In genomic region chr9:32579706-32580331, GRCh38 we compare ENCODE assay signal across 9 cellular contexts. TPM values are rescaled to one million over a fixed set of nuclear protein-coding genes. Genes with fewer than 3 reads are reported as not detected.
A peak's percentile ranks its signal among the peaks of the same experiment; 100 is the strongest.
DNase-seq lines count a peak whose midpoint lies in the region; TF ChIP-seq lines count a peak whose summit lies in the region.
"Had no signal": no experiment of that assay in that cellular context is flagged by ENCODE, and none has a peak within 500 bp of the region (broad histone marks: within the 10 kb centered on the region; RNA-seq: fewer than 3 reads in every experiment).

No MANE protein-coding gene starts in this region.

- CTCF ChIA-PET in Calu3 (lab: Charles Lee): interaction anchor here (0.6 to 4.3 kb wide), 5 partner anchors 9 to 388 kb away, joined by 3 to 86 read pairs (median 4); partner anchors contain the start of gene RIGI
- CTCF ChIA-PET in HEK293 (lab: Yijun Ruan, JAX): interaction anchor here (0.6 to 17.2 kb wide), 66 partner anchors 10 to 1089 kb away, joined by 3 to 583 read pairs (median 4); partner anchors contain the start of genes ACO1, RIGI, SMIM27 and TOPORS
- CTCF ChIA-PET in activated CD4-positive, alpha-beta memory T cell treated with anti-CD3 and anti-CD28 coated beads for 36 hours (lab: Charles Lee): interaction anchor here (0.6 to 8.2 kb wide), 43 partner anchors 7 to 422 kb away, joined by 3 to 502 read pairs (median 5); partner anchors contain the start of genes ACO1, APTX, NDUFB6 and RIGI

- no peak overlapping the region for H4K5ac ChIP-seq in mesendoderm (ENCODE audit: low read length)

- H2BK15ac ChIP-seq in mesendoderm (replicated peaks; ENCODE audit: low read depth): no peak overlapping the region

- no peaks in the 10 kb centered on the region for H3K36me3 ChIP-seq in HEK293 (ENCODE audit: control insufficient read depth in 2 of 2, insufficient read depth in 1 of 2, low read length in 2 of 2)
- H3K36me3 ChIP-seq in mesendoderm (ENCODE audit: control insufficient read depth, insufficient read depth, low read length): no peaks in the 10 kb centered on the region
- H3K36me3 ChIP-seq: SJSA1 had no signal

- no peak overlapping the region for H3K4ac ChIP-seq in mesendoderm (ENCODE audit: low read depth, low read length)

- no peak overlapping the region for H3K27ac ChIP-seq in HEK293 (ENCODE audit: extremely low read depth, low read depth, low read length)
- no peak overlapping the region for H3K27ac ChIP-seq in mesendoderm (ENCODE audit: low read depth, low read length)
- H3K27ac ChIP-seq: SJSA1 had no signal

- no peak overlapping the region for H2AK5ac ChIP-seq in mesendoderm (ENCODE audit: low read length)

- H3K27me3 Mint-ChIP-seq in Calu3 (ENCODE audit: unreplicated experiment): no peaks in the 10 kb centered on the region
- H3K27me3 Mint-ChIP-seq in activated CD4-positive, alpha-beta memory T cell treated with anti-CD3 and anti-CD28 coated beads for 36 hours: peaks cover 14% of the 10 kb centered on the region

- POLR2A ChIA-PET in HEK293 (lab: Yijun Ruan, JAX): interaction anchor here (0.7 to 2.0 kb wide), 2 partner anchors 195 to 201 kb away, joined by 4 to 9 read pairs; partner anchors contain the start of gene ACO1
- POLR2A ChIA-PET in activated CD4-positive, alpha-beta memory T cell treated with anti-CD3 and anti-CD28 coated beads for 36 hours (lab: Charles Lee): interaction anchor here (1.6 kb wide), 1 partner anchor 201 kb away, joined by 6 read pairs; no protein-coding TSS in a partner anchor

- H3K79me2 ChIP-seq in mesendoderm (ENCODE audit: control insufficient read depth, insufficient read depth, low read length): no peaks in the 10 kb centered on the region

- H3K4me3 ChIP-seq in HEK293 (ENCODE audit: low read depth, low read length) (no peak overlapping the region), mesendoderm (ENCODE audit: low read length) (no peak overlapping the region)
- H3K4me3 ChIP-seq: SJSA1 had no signal

- no peaks in the 10 kb centered on the region for H3K36me3 Mint-ChIP-seq in Calu3 (ENCODE audit: insufficient read depth, unreplicated experiment)
- no peaks in the 10 kb centered on the region for H3K36me3 Mint-ChIP-seq in activated CD4-positive, alpha-beta memory T cell treated with anti-CD3 and anti-CD28 coated beads for 36 hours

- no peak overlapping the region for H3K4me2 ChIP-seq in mesendoderm (ENCODE audit: low read length)

- no peak overlapping the region for H3K23ac ChIP-seq in mesendoderm (ENCODE audit: low read length)

- H3K79me1 ChIP-seq in mesendoderm (ENCODE audit: low read length): no peaks in the 10 kb centered on the region

- H3K56ac ChIP-seq in mesendoderm (ENCODE audit: low read length): no peak overlapping the region

- H3K9me3 Mint-ChIP-seq in Calu3 (ENCODE audit: low read depth, unreplicated experiment): no peaks in the 10 kb centered on the region
- no peaks in the 10 kb centered on the region for H3K9me3 Mint-ChIP-seq in activated CD4-positive, alpha-beta memory T cell treated with anti-CD3 and anti-CD28 coated beads for 36 hours

- no peak overlapping the region for H2BK5ac ChIP-seq in mesendoderm (ENCODE audit: low read length)

- intact Hi-C loops in Calu3 (cut with micrococcal nuclease; ENCODE audit: unreplicated experiment): loop anchor here (1.0 to 2.0 kb wide), 2 partner anchors 147 to 202 kb away; no protein-coding TSS in a partner anchor
- intact Hi-C loops in activated CD4-positive, alpha-beta memory T cell treated with anti-CD3 and anti-CD28 coated beads for 36 hours (cut with micrococcal nuclease): loop anchor here (1.0 to 10.0 kb wide), 4 partner anchors 125 to 388 kb away; no protein-coding TSS in a partner anchor

- H3K4me1 ChIP-seq in HEK293 (ENCODE audit: control insufficient read depth, insufficient read depth, low read length) (no peaks in the 10 kb centered on the region; the same call in 1 of the 2 replicates), mesendoderm (ENCODE audit: control insufficient read depth, low read depth, low read length) (peaks cover 2% of the 10 kb centered on the region)
- H3K4me1 ChIP-seq: SJSA1 had no signal

- H3K4me1 Mint-ChIP-seq in Calu3 (ENCODE audit: low read depth, unreplicated experiment): peaks cover 26% of the 10 kb centered on the region
- no peaks in the 10 kb centered on the region for H3K4me1 Mint-ChIP-seq in activated CD4-positive, alpha-beta memory T cell treated with anti-CD3 and anti-CD28 coated beads for 36 hours (ENCODE audit: low read depth)

- no peaks in the 10 kb centered on the region for H3K27me3 ChIP-seq in mesendoderm (ENCODE audit: insufficient read depth, low read length, poor library complexity)
- H3K27me3 ChIP-seq: SJSA1 had no signal

- TF ChIP-seq CTCF in Calu3 (IDR thresholded peaks at IDR 0.05; ENCODE audit: unreplicated experiment) (peak; percentile 16), HEK293 (tag by site-specific recombination; IDR thresholded peaks at IDR 0.05) (no peak)

- DNase-seq in Calu3 (peak; percentile 69), NCI-H446 (lab: John Stamatoyannopoulos, UW) (peak; percentile 25 to 77), ecto neural progenitor cell (ENCODE audit: low spot score) (peak; percentile 65), mesendoderm (peak; percentile 49), cortex of kidney (lab: John Stamatoyannopoulos, UW) (no peak)
- peak; percentile 84 for DNase-seq in activated CD4-positive, alpha-beta memory T cell treated with anti-CD3 and anti-CD28 coated beads for 36 hours
- DNase-seq in stimulated activated CD8-positive, alpha-beta memory T cell treated with anti-CD3 and anti-CD28 coated beads, Interleukin-15, amount 100 ng/mL, for 48 hours (ENCODE audit: low read depth in 2 of 2): peak; percentile 21 to 43

- H4K8ac ChIP-seq in mesendoderm (ENCODE audit: low read depth, low read length): no peak overlapping the region

- no peak overlapping the region for H3K9ac ChIP-seq in mesendoderm (ENCODE audit: low read length)

- BruUV-seq in Calu3 (replicated peaks; lab: Mats Ljungman, UMichigan): no TSS peak

- no peak overlapping the region for H2BK120ac ChIP-seq in mesendoderm (ENCODE audit: low read depth, low read length)

- H3K9me3 ChIP-seq in HEK293 (ENCODE audit: control insufficient read depth, insufficient read depth, low read depth, low read length): no peaks in the 10 kb centered on the region
- H3K9me3 ChIP-seq: SJSA1 had no signal

- no peak overlapping the region for H3K27ac Mint-ChIP-seq in Calu3 (ENCODE audit: unreplicated experiment)
- H3K27ac Mint-ChIP-seq in activated CD4-positive, alpha-beta memory T cell treated with anti-CD3 and anti-CD28 coated beads for 36 hours: no peak overlapping the region

- 100% methylated on average over 1 of the region's 4 CpGs for WGBS in mesendoderm (ENCODE audit: extremely low coverage, insufficient coverage, low lambda C conversion rate)

- H3K18ac ChIP-seq in mesendoderm (ENCODE audit: low read length): no peak overlapping the region

- no peak overlapping the region for H3K4me3 Mint-ChIP-seq in Calu3 (ENCODE audit: low read depth, unreplicated experiment)
- no peak overlapping the region for H3K4me3 Mint-ChIP-seq in activated CD4-positive, alpha-beta memory T cell treated with anti-CD3 and anti-CD28 coated beads for 36 hours

TF ChIP-seq in HEK293, 187 proteins besides CTCF, POLR2A, EP300 and RAD21:
- TF ChIP-seq ZNF654 (tag by site-specific recombination; IDR thresholded peaks at IDR 0.05; ENCODE audit: low read depth) (peak; percentile 47), ZNF155 (tag by site-specific recombination; IDR thresholded peaks at IDR 0.05) (no peak)

RNA-seq across cellular contexts. Expression of gene NDUFB6, which starts 6.9 kb away (rescaled TPM):
- 48.1 and 49.6 TPM in 2 replicates for total RNA-seq in Calu3 (2022)
- total RNA-seq in activated CD4-positive, alpha-beta memory T cell treated with anti-CD3 and anti-CD28 coated beads for 36 hours: 10 to 100 TPM; 75.7 to 77.1 TPM
- 95.9 TPM for polyA plus RNA-seq in mesendoderm (2013, experiment 1 of 2)
- 91.7 TPM for polyA plus RNA-seq in mesendoderm (2013, experiment 2 of 2)

RNA-seq across cellular contexts. Expression of gene TOPORS, which starts 27.4 kb away (rescaled TPM):
- 13.8 TPM in 2 replicates for total RNA-seq in Calu3 (2022)
- total RNA-seq in activated CD4-positive, alpha-beta memory T cell treated with anti-CD3 and anti-CD28 coated beads for 36 hours: 10 to 100 TPM; 14.8 to 15.4 TPM
- polyA plus RNA-seq in mesendoderm (2013, experiment 1 of 2): 35.6 TPM
- polyA plus RNA-seq in mesendoderm (2013, experiment 2 of 2): 35.5 TPM

RNA-seq across cellular contexts. Expression of gene SMIM27, which starts 27.7 kb away (rescaled TPM):
- total RNA-seq in Calu3 (2022): 4.1 and 4.4 TPM in 2 replicates
- total RNA-seq in activated CD4-positive, alpha-beta memory T cell treated with anti-CD3 and anti-CD28 coated beads for 36 hours: 10 to 100 TPM; 18.5 to 19.5 TPM
- 25.4 TPM for polyA plus RNA-seq in mesendoderm (2013, experiment 1 of 2)
- 24.7 TPM for polyA plus RNA-seq in mesendoderm (2013, experiment 2 of 2)

RNA-seq across cellular contexts. Expression of gene RIGI, which starts 53.8 kb away (rescaled TPM):
- total RNA-seq in Calu3 (2022): 24.8 and 49.0 TPM in 2 replicates
- total RNA-seq in activated CD4-positive, alpha-beta memory T cell treated with anti-CD3 and anti-CD28 coated beads for 36 hours: 10 to 100 TPM; 10.6 to 11.7 TPM
- polyA plus RNA-seq in mesendoderm (2013, experiment 1 of 2): 4.8 TPM
- 4.4 TPM for polyA plus RNA-seq in mesendoderm (2013, experiment 2 of 2)

RNA-seq across cellular contexts. Expression of gene TAF1L, which starts 55.6 kb away (rescaled TPM):
- total RNA-seq in Calu3 (2022): not detected in 2 replicates
- total RNA-seq in activated CD4-positive, alpha-beta memory T cell treated with anti-CD3 and anti-CD28 coated beads for 36 hours: under 1 TPM in 1 of 2 experiments, not detected in 1; 0.05 TPM
- under 0.01 TPM for polyA plus RNA-seq in mesendoderm (2013, experiment 1 of 2)
- 0.01 TPM for polyA plus RNA-seq in mesendoderm (2013, experiment 2 of 2)
- total RNA-seq: SJSA1 had no signal
